Comparison of ENCODE assay signal across 1 cellular context in genomic region chr12:14901228-14901562, GRCh38.
TF ChIP-seq lines count a peak whose summit lies in the region.

No MANE protein-coding gene starts in this region.

TF ChIP-seq in GM23338, 12 proteins besides CTCF, POLR2A, EP300 and RAD21 (continued from another document):
- TF ChIP-seq, protein P1, sequence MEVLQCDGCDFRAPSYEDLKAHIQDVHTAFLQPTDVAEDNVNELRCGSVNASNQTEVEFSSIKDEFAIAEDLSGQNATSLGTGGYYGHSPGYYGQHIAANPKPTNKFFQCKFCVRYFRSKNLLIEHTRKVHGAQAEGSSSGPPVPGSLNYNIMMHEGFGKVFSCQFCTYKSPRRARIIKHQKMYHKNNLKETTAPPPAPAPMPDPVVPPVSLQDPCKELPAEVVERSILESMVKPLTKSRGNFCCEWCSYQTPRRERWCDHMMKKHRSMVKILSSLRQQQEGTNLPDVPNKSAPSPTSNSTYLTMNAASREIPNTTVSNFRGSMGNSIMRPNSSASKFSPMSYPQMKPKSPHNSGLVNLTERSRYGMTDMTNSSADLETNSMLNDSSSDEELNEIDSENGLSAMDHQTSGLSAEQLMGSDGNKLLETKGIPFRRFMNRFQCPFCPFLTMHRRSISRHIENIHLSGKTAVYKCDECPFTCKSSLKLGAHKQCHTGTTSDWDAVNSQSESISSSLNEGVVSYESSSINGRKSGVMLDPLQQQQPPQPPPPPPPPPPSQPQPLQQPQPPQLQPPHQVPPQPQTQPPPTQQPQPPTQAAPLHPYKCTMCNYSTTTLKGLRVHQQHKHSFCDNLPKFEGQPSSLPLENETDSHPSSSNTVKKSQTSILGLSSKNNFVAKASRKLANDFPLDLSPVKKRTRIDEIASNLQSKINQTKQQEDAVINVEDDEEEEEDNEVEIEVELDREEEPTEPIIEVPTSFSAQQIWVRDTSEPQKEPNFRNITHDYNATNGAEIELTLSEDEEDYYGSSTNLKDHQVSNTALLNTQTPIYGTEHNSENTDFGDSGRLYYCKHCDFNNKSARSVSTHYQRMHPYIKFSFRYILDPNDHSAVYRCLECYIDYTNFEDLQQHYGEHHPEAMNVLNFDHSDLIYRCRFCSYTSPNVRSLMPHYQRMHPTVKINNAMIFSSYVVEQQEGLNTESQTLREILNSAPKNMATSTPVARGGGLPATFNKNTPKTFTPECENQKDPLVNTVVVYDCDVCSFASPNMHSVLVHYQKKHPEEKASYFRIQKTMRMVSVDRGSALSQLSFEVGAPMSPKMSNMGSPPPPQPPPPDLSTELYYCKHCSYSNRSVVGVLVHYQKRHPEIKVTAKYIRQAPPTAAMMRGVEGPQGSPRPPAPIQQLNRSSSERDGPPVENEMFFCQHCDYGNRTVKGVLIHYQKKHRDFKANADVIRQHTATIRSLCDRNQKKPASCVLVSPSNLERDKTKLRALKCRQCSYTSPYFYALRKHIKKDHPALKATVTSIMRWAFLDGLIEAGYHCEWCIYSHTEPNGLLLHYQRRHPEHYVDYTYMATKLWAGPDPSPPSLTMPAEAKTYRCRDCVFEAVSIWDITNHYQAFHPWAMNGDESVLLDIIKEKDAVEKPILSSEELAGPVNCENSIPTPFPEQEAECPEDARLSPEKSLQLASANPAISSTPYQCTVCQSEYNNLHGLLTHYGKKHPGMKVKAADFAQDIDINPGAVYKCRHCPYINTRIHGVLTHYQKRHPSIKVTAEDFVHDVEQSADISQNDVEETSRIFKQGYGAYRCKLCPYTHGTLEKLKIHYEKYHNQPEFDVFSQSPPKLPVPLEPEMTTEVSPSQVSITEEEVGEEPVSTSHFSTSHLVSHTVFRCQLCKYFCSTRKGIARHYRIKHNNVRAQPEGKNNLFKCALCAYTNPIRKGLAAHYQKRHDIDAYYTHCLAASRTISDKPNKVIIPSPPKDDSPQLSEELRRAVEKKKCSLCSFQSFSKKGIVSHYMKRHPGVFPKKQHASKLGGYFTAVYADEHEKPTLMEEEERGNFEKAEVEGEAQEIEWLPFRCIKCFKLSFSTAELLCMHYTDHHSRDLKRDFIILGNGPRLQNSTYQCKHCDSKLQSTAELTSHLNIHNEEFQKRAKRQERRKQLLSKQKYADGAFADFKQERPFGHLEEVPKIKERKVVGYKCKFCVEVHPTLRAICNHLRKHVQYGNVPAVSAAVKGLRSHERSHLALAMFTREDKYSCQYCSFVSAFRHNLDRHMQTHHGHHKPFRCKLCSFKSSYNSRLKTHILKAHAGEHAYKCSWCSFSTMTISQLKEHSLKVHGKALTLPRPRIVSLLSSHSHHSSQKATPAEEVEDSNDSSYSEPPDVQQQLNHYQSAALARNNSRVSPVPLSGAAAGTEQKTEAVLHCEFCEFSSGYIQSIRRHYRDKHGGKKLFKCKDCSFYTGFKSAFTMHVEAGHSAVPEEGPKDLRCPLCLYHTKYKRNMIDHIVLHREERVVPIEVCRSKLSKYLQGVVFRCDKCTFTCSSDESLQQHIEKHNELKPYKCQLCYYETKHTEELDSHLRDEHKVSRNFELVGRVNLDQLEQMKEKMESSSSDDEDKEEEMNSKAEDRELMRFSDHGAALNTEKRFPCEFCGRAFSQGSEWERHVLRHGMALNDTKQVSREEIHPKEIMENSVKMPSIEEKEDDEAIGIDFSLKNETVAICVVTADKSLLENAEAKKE (CRISPR knock-in tag; IDR thresholded peaks at IDR 0.05), result no peak
- TF ChIP-seq CREB1 (CRISPR knock-in tag; IDR thresholded peaks at IDR 0.05; ENCODE audit: low read depth) (no peak), NANOG (IDR thresholded peaks at IDR 0.05; ENCODE audit: borderline replicate concordance) (no peak), EZH2phosphoT487 (IDR thresholded peaks at IDR 0.05; ENCODE audit: unreplicated experiment) (no peak), ZNF114 (CRISPR knock-in tag; IDR thresholded peaks at IDR 0.05) (no peak), EZH2 (IDR thresholded peaks at IDR 0.05; ENCODE audit: low read depth, unreplicated experiment) (no peak)
- TF ChIP-seq, protein P2, sequence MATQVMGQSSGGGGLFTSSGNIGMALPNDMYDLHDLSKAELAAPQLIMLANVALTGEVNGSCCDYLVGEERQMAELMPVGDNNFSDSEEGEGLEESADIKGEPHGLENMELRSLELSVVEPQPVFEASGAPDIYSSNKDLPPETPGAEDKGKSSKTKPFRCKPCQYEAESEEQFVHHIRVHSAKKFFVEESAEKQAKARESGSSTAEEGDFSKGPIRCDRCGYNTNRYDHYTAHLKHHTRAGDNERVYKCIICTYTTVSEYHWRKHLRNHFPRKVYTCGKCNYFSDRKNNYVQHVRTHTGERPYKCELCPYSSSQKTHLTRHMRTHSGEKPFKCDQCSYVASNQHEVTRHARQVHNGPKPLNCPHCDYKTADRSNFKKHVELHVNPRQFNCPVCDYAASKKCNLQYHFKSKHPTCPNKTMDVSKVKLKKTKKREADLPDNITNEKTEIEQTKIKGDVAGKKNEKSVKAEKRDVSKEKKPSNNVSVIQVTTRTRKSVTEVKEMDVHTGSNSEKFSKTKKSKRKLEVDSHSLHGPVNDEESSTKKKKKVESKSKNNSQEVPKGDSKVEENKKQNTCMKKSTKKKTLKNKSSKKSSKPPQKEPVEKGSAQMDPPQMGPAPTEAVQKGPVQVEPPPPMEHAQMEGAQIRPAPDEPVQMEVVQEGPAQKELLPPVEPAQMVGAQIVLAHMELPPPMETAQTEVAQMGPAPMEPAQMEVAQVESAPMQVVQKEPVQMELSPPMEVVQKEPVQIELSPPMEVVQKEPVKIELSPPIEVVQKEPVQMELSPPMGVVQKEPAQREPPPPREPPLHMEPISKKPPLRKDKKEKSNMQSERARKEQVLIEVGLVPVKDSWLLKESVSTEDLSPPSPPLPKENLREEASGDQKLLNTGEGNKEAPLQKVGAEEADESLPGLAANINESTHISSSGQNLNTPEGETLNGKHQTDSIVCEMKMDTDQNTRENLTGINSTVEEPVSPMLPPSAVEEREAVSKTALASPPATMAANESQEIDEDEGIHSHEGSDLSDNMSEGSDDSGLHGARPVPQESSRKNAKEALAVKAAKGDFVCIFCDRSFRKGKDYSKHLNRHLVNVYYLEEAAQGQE (IDR thresholded peaks at IDR 0.05; ENCODE audit: unreplicated experiment), result no peak
TF ChIP-seq in GM23338: peak in this region for 0.
